In genomic region chr6:142900467-142900961, GRCh38 we compare ENCODE assay signal across 10 cellular contexts. TPM values are rescaled to one million over a fixed set of nuclear protein-coding genes. Genes with fewer than 3 reads are reported as not detected.
DNase-seq lines count a peak whose midpoint lies in the region; ATAC-seq and TF ChIP-seq lines count a peak whose summit lies in the region.
"Had no signal": no experiment of that assay in that cellular context is flagged by ENCODE, and none has a peak within 500 bp of the region (broad histone marks: within the 10 kb centered on the region; RNA-seq: fewer than 3 reads in every experiment).

No MANE protein-coding gene starts in this region.

- H3K9me3 ChIP-seq in SK-N-MC (ENCODE audit: low read depth, low read length) (no peaks in the 10 kb centered on the region), endodermal cell (ENCODE audit: control insufficient read depth, low read length) (no peaks in the 10 kb centered on the region), ovary (no peaks in the 10 kb centered on the region), HAP-1 (no peaks in the 10 kb centered on the region)

- peak overlapping the region; percentile 60 for H3K4me3 ChIP-seq in SK-N-MC
- no peak overlapping the region for H3K4me3 ChIP-seq in endodermal cell (ENCODE audit: low read length)
- no peak overlapping the region for H3K4me3 ChIP-seq in ovary
- H3K4me3 ChIP-seq in HAP-1 = no peak overlapping the region

- TF ChIP-seq CTCF in endodermal cell (conservative IDR thresholded peaks at IDR 0.05) (no peak), ovary (IDR thresholded peaks at IDR 0.05) (no peak)

- peak; percentile 89 for DNase-seq in DMS79 treated with DMSO at 0.1 percent for 48 hours (lab: John Stamatoyannopoulos, UW)
- DNase-seq in SK-N-MC (ENCODE audit: low read depth, low spot score) = peak; percentile 26
- DNase-seq in endodermal cell = no peak
- DNase-seq in ovary = peak in 3 of 5 donors; percentile 31 to 42 (median 36)
- DNase-seq in HAP-1 (ENCODE audit: low spot score in 2 of 2) = no peak
- no peak for DNase-seq in NCI-H510A (lab: John Stamatoyannopoulos, UW)
- DNase-seq in HuH-7 (ENCODE audit: low spot score) = no peak
- DNase-seq: DMS153, T1000 had no signal

- no peak overlapping the region for H3K27ac Mint-ChIP-seq in endodermal cell

- H3K9me3 Mint-ChIP-seq in endodermal cell = no peaks in the 10 kb centered on the region

- no peaks in the 10 kb centered on the region for H3K27me3 Mint-ChIP-seq in endodermal cell (ENCODE audit: insufficient read depth)

- H3K36me3 Mint-ChIP-seq in endodermal cell (ENCODE audit: low read depth) = no peaks in the 10 kb centered on the region

- intact Hi-C loops in ovary (cut with DNase I) = no loop called here

- H3K9ac ChIP-seq in SK-N-MC (ENCODE audit: insufficient read length) (no peak overlapping the region), endodermal cell (ENCODE audit: extremely low read depth, low read length, poor library complexity, severe bottlenecking) (no peak overlapping the region)

- in situ Hi-C loops in HAP-1 (cut with MboI; ENCODE audit: low sequenced_read_pairs) = no loop called here

- TF ChIP-seq EP300 in ovary (IDR thresholded peaks at IDR 0.05) = no peak

- no peaks in the 10 kb centered on the region for H3K36me3 ChIP-seq in SK-N-MC (ENCODE audit: insufficient read depth, low read length)
- no peaks in the 10 kb centered on the region for H3K36me3 ChIP-seq in endodermal cell (ENCODE audit: control insufficient read depth, insufficient read depth, low read length)
- no peaks in the 10 kb centered on the region for H3K36me3 ChIP-seq in ovary
- H3K36me3 ChIP-seq in HAP-1 (replicated peaks) = no peaks in the 10 kb centered on the region

- TF ChIP-seq POLR2A in ovary (IDR thresholded peaks at IDR 0.05) = no peak

- no peak for ATAC-seq in GM21423 (IDR thresholded peaks at IDR 0.05; ENCODE audit: unreplicated experiment)

- H3K27me3 ChIP-seq in endodermal cell (ENCODE audit: control insufficient read depth, insufficient read depth, low read length, poor library complexity, severe bottlenecking) (no peaks in the 10 kb centered on the region), ovary (no peaks in the 10 kb centered on the region), HAP-1 (ENCODE audit: low read depth) (no peaks in the 10 kb centered on the region)

- no peak overlapping the region for H3K4me3 Mint-ChIP-seq in endodermal cell

- no peak overlapping the region; the same call in 1 of the 2 replicates for H3K27ac ChIP-seq in SK-N-MC
- H3K27ac ChIP-seq in endodermal cell (ENCODE audit: low read depth, low read length) = peak overlapping the region; percentile 74
- peak overlapping the region in 1 of 2 donors; percentile 25 for H3K27ac ChIP-seq in ovary

- H3K4me1 ChIP-seq in endodermal cell (ENCODE audit: control insufficient read depth, insufficient read depth, low read length) (peaks cover 8% of the 10 kb centered on the region), ovary (ENCODE audit: insufficient read depth) (peaks cover 13% of the 10 kb centered on the region), HAP-1 (no peaks in the 10 kb centered on the region)

- H3K4me1 Mint-ChIP-seq in endodermal cell = peaks cover 15% of the 10 kb centered on the region

- 92 to 100% methylated on average over 2 to 6 of the region's 6 CpGs for WGBS in endodermal cell (ENCODE audit: insufficient coverage in 1 of 2, insufficient read length in 1 of 2), 2 experiments
- 10 to 17% (median 10%) methylated on average over 6 of the region's 6 CpGs for WGBS in ovary, 3 donors

RNA-seq across cellular contexts. Expression of gene HIVEP2, which starts 44.5 kb away (rescaled TPM):
- 1 to 10 TPM; 1.7 to 2.4 TPM for total RNA-seq in endodermal cell
- 4.1 TPM for polyA plus RNA-seq in endodermal cell (2013, experiment 1 of 2)
- 6.1 TPM for polyA plus RNA-seq in endodermal cell (2013, experiment 2 of 2)
- 10 to 100 TPM; 21.1 to 58.9 (median 32.9) TPM for total RNA-seq in ovary
- 10 to 100 TPM in 1 of 2 donors, 1 to 10 TPM in 1; 8.4 to 16.9 TPM for polyA plus RNA-seq in ovary

Comparison
In these comparisons a context has a peak if more than half of its experiments do, and no peak if none do; other contexts are left out.
1. DNase-seq: peak in DMS79 treated with DMSO at 0.1 percent for 48 hours (single experiment), SK-N-MC (single experiment) and ovary (3 of 5); none in endodermal cell (single experiment), HAP-1 (0 of 2), NCI-H510A (single experiment) and HuH-7 (single experiment).
2. RNA of gene HIVEP2, which starts 44.5 kb away (total RNA-seq): 21.1 to 58.9 TPM in ovary; 1.7 to 2.4 TPM in endodermal cell; every median in the first group is over 4 times any median in the second.